ENCODE assay signal across 1 cellular context in the genomic region with DNA sequence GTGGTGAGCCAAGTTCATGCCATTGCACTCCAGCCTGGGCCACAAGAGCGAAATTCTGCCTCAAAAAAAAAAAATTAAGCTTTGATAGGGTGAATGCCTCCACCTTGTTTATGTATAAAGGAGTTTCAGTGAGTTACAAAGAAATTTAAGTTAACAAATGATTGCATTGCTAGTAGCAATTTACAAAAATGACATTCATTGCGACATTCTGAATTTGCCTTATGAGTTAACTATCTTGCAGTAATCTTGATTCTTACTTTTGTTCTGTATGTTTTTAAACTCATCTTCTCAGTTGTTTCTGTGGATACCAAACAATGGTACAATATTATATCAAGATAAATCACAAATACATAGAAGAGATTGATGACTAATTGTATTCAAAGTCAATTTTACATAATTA.
TF ChIP-seq lines count a peak whose summit lies in the region.

No MANE protein-coding gene starts in this region.

TF ChIP-seq in HepG2, 621 proteins besides CTCF, POLR2A, EP300 and RAD21 (continued from another document):
- TF ChIP-seq, protein P1, sequence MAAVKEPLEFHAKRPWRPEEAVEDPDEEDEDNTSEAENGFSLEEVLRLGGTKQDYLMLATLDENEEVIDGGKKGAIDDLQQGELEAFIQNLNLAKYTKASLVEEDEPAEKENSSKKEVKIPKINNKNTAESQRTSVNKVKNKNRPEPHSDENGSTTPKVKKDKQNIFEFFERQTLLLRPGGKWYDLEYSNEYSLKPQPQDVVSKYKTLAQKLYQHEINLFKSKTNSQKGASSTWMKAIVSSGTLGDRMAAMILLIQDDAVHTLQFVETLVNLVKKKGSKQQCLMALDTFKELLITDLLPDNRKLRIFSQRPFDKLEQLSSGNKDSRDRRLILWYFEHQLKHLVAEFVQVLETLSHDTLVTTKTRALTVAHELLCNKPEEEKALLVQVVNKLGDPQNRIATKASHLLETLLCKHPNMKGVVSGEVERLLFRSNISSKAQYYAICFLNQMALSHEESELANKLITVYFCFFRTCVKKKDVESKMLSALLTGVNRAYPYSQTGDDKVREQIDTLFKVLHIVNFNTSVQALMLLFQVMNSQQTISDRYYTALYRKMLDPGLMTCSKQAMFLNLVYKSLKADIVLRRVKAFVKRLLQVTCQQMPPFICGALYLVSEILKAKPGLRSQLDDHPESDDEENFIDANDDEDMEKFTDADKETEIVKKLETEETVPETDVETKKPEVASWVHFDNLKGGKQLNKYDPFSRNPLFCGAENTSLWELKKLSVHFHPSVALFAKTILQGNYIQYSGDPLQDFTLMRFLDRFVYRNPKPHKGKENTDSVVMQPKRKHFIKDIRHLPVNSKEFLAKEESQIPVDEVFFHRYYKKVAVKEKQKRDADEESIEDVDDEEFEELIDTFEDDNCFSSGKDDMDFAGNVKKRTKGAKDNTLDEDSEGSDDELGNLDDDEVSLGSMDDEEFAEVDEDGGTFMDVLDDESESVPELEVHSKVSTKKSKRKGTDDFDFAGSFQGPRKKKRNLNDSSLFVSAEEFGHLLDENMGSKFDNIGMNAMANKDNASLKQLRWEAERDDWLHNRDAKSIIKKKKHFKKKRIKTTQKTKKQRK (IDR thresholded peaks at IDR 0.05; ENCODE audit: low read length): no peak
